In genomic region chr14:22843123-22843925, GRCh38 we compare ENCODE assay signal across 30 cellular contexts. TPM values are rescaled to one million over a fixed set of nuclear protein-coding genes. Genes with fewer than 3 reads are reported as not detected.
DNase-seq lines count a peak whose midpoint lies in the region; ATAC-seq and TF ChIP-seq lines count a peak whose summit lies in the region.
"Had no signal": no experiment of that assay in that cellular context is flagged by ENCODE, and none has a peak within 500 bp of the region (broad histone marks: within the 10 kb centered on the region; RNA-seq: fewer than 3 reads in every experiment).

No MANE protein-coding gene starts in this region.

- H3K9me3 ChIP-seq in RWPE2 (ENCODE audit: severe bottlenecking) (no peaks in the 10 kb centered on the region), esophagus squamous epithelium (no peaks in the 10 kb centered on the region), neuronal stem cell (replicated peaks in 1 of 2; ENCODE audit: control insufficient read depth in 2 of 2, insufficient read depth in 1 of 2, low read depth in 1 of 2, low read length in 2 of 2) (peaks cover 0 to 5% of the 10 kb centered on the region in 2 donors), upper lobe of right lung (no peaks in the 10 kb centered on the region)
- H3K9me3 ChIP-seq: BLaER1 treated with 17β-estradiol and CSF1 and Interleukin-3, amounts not matched to agents 10 nM and 100 nM; left lung; neutrophil; prostate gland; SK-N-SH; upper lobe of left lung had no signal

- TF ChIP-seq POLR2A in esophagus squamous epithelium (IDR thresholded peaks at IDR 0.05) = no peak

- no peak overlapping the region for H3K4me3 ChIP-seq in RWPE2 (ENCODE audit: severe bottlenecking)
- H3K4me3 ChIP-seq in esophagus squamous epithelium = no peak overlapping the region
- H3K4me3 ChIP-seq in neuronal stem cell (ENCODE audit: low read length in 2 of 2) = no peak overlapping the region
- no peak overlapping the region for H3K4me3 ChIP-seq in upper lobe of right lung
- H3K4me3 ChIP-seq: BLaER1 treated with 17β-estradiol and CSF1 and Interleukin-3, amounts not matched to agents 10 nM and 100 nM; left lung; prostate gland; upper lobe of left lung had no signal

- no peak overlapping the region for H2BK15ac ChIP-seq in neuronal stem cell (ENCODE audit: low read length)

- peak overlapping the region; percentile 33 for H2AFZ ChIP-seq in neuronal stem cell (ENCODE audit: low read length)

- no peak overlapping the region for H3K4me2 ChIP-seq in neuronal stem cell (ENCODE audit: insufficient read depth, low read length, poor library complexity, severe bottlenecking)
- H3K4me2 ChIP-seq: SK-N-SH had no signal

- peak overlapping the region; percentile 29 for H2BK5ac ChIP-seq in neuronal stem cell (ENCODE audit: low read length)

- intact Hi-C loops in esophagus squamous epithelium (cut with DNase I) = loop anchor here (10.0 kb wide), 1 partner anchor 269 kb away; no protein-coding TSS in a partner anchor
- intact Hi-C loops in upper lobe of right lung (cut with DNase I) = no loop called here

- TF ChIP-seq CTCF in RWPE2 (IDR thresholded peaks at IDR 0.05; ENCODE audit: poor library complexity, severe bottlenecking) (no peak), esophagus squamous epithelium (IDR thresholded peaks at IDR 0.05) (no peak), upper lobe of right lung (IDR thresholded peaks at IDR 0.05) (no peak)

- no peak overlapping the region for H3K14ac ChIP-seq in neuronal stem cell (ENCODE audit: low read length)

- no peak overlapping the region for H4K8ac ChIP-seq in neuronal stem cell (ENCODE audit: low read depth, low read length)

- no peak for ATAC-seq in RWPE2 (ENCODE audit: low read depth)
- no peak for ATAC-seq in upper lobe of right lung
- ATAC-seq in HG03025 (IDR thresholded peaks at IDR 0.05; ENCODE audit: low FRiP score, unreplicated experiment) = no peak
- ATAC-seq in GM21825 (IDR thresholded peaks at IDR 0.05; ENCODE audit: unreplicated experiment) = no peak
- no peak for ATAC-seq in HG03342 (IDR thresholded peaks at IDR 0.05; ENCODE audit: unreplicated experiment)
- ATAC-seq: left lung, Right ventricle myocardium inferior, WTC11 had no signal

- no peak overlapping the region for H2BK12ac ChIP-seq in neuronal stem cell (ENCODE audit: low read length)

- peaks cover 35% of the 10 kb centered on the region for H3K4me1 ChIP-seq in RWPE2 (ENCODE audit: insufficient read depth, poor library complexity, severe bottlenecking)
- peaks cover 51 to 96% (median 51%) of the 10 kb centered on the region in 3 donors for H3K4me1 ChIP-seq in esophagus squamous epithelium
- H3K4me1 ChIP-seq in neuronal stem cell (ENCODE audit: control insufficient read depth in 2 of 2, insufficient read depth in 1 of 2, low read depth in 1 of 2, low read length in 2 of 2) = peaks cover 11% of the 10 kb centered on the region in 2 donors
- peaks cover 44% of the 10 kb centered on the region for H3K4me1 ChIP-seq in upper lobe of right lung

- H4K91ac ChIP-seq in neuronal stem cell (ENCODE audit: low read depth, low read length, poor library complexity) = no peak overlapping the region

- peaks cover 82% of the 10 kb centered on the region for H3K36me3 ChIP-seq in RWPE2 (ENCODE audit: low read depth)
- peaks cover 38 to 73% (median 59%) of the 10 kb centered on the region in 3 donors for H3K36me3 ChIP-seq in esophagus squamous epithelium
- peaks cover 0 to 2% of the 10 kb centered on the region in 2 donors for H3K36me3 ChIP-seq in neuronal stem cell (replicated peaks in 1 of 2; ENCODE audit: control insufficient read depth in 2 of 2, insufficient read depth in 2 of 2, low read length in 2 of 2)
- peaks cover 60% of the 10 kb centered on the region for H3K36me3 ChIP-seq in upper lobe of right lung
- H3K36me3 ChIP-seq: neutrophil had no signal

- no peak overlapping the region for H3K4ac ChIP-seq in neuronal stem cell (ENCODE audit: low read length)

- DNase-seq in RWPE2 (ENCODE audit: low spot score) = peak; percentile 41
- no peak for DNase-seq in esophagus squamous epithelium (lab: John Stamatoyannopoulos, UW)
- DNase-seq in neuronal stem cell (ENCODE audit: low spot score) = no peak
- DNase-seq in upper lobe of right lung = no peak
- DNase-seq in activated CD8-positive, alpha-beta memory T cell treated with anti-CD3 and anti-CD28 coated beads, Interleukin-2, amount 50 U/mL, for 4 hours = no peak
- DNase-seq: activated CD4-positive, alpha-beta T cell treated with anti-CD3 and anti-CD28 coated beads, Interleukin-2, amount 10 ng/mL, durations not matched to agents 24 days and 14 days; activated gamma-delta T cell; activated T-cell treated with anti-CD3 and anti-CD28 coated beads, Interleukin-2, amount 50 U/mL, for 1 hour; COR-L47; DMS53; KBM-7; left lung; mesendoderm; NCI-H1105; NCI-H2029; NCI-H524; SK-N-SH; stimulated activated CD4-positive, alpha-beta T cell treated with anti-CD3 and anti-CD28 coated beads, Interleukin-15, amount 100 ng/mL, for 24 hours; stimulated activated CD4-positive, alpha-beta T cell treated with anti-CD3 and anti-CD28 coated beads, Interleukin-4, amount 100 ng/mL, for 4 hours; upper lobe of left lung had no signal

- H3K27ac ChIP-seq in RWPE2 (ENCODE audit: poor library complexity, severe bottlenecking) (peak overlapping the region; percentile 98), esophagus squamous epithelium (peak overlapping the region in 3 of 4 donors; percentile 40 to 99 (median 88)), neuronal stem cell (replicated peaks; ENCODE audit: low read length) (no peak overlapping the region), upper lobe of right lung (peak overlapping the region; percentile 30)
- H3K27ac ChIP-seq: BLaER1 treated with 17β-estradiol and CSF1 and Interleukin-3, amounts not matched to agents 10 nM and 100 nM; left lung; neutrophil; prostate gland had no signal

- no peak overlapping the region for H2AK5ac ChIP-seq in neuronal stem cell (ENCODE audit: low read depth, low read length)

- H3K9ac ChIP-seq in neuronal stem cell (ENCODE audit: low read depth, low read length, poor library complexity) = no peak overlapping the region
- H3K9ac ChIP-seq: SK-N-SH had no signal

- no peak overlapping the region for H3K18ac ChIP-seq in neuronal stem cell (ENCODE audit: low read length)

- WGBS in esophagus squamous epithelium, 2 donors = 77 to 83% methylated on average over 19 to 20 of the region's 21 CpGs
- no CpG with 5 or more reads among the region's 21 CpGs for WGBS in neuronal stem cell (ENCODE audit: extremely low coverage in 2 of 2, insufficient read length in 2 of 2, insufficient replicate concordance in 1 of 2), 2 donors

- no peak overlapping the region for H2BK120ac ChIP-seq in neuronal stem cell (ENCODE audit: low read depth, low read length)

- peaks cover 2% of the 10 kb centered on the region for H3K79me1 ChIP-seq in neuronal stem cell (ENCODE audit: low read depth, low read length)

- H3K23ac ChIP-seq in neuronal stem cell (ENCODE audit: low read depth, low read length, poor library complexity) = no peak overlapping the region

- no peaks in the 10 kb centered on the region for H3K27me3 ChIP-seq in RWPE2 (ENCODE audit: insufficient read depth, poor library complexity, severe bottlenecking)
- no peaks in the 10 kb centered on the region for H3K27me3 ChIP-seq in esophagus squamous epithelium
- peaks cover 0 to 4% (median 0%) of the 10 kb centered on the region in 3 experiments for H3K27me3 ChIP-seq in neuronal stem cell (ENCODE audit: control insufficient read depth in 3 of 3, insufficient read depth in 3 of 3, low read depth in 1 of 3, low read length in 3 of 3)
- no peaks in the 10 kb centered on the region for H3K27me3 ChIP-seq in upper lobe of right lung
- H3K27me3 ChIP-seq: left lung, upper lobe of left lung had no signal

RNA-seq across cellular contexts. Expression of gene MMP14, which starts 6.9 kb away (rescaled TPM):
- 100 to 1,000 TPM in 3 of 4 donors, 10 to 100 TPM in 1; 67.9 to 127 (median 102) TPM for total RNA-seq in esophagus squamous epithelium
- 34.0 TPM for polyA plus RNA-seq in neuronal stem cell (2013, experiment 1 of 2)
- 34.3 TPM for polyA plus RNA-seq in neuronal stem cell (2013, experiment 2 of 2)
- 149 TPM for total RNA-seq in upper lobe of right lung

RNA-seq across cellular contexts. Expression of gene MRPL52, which starts 13.6 kb away (rescaled TPM):
- total RNA-seq in esophagus squamous epithelium (100 to 1,000 TPM in 1 of 4 donors, 10 to 100 TPM in 3; 32.8 to 142 (median 82.1) TPM), upper lobe of right lung (58.4 TPM)
- 193 TPM for polyA plus RNA-seq in neuronal stem cell (2013, experiment 1 of 2)
- polyA plus RNA-seq in neuronal stem cell (2013, experiment 2 of 2) = 197 TPM

RNA-seq across cellular contexts. Expression of gene SLC7A7, which starts 28.1 kb away (rescaled TPM):
- total RNA-seq in esophagus squamous epithelium (10 to 100 TPM in 1 of 4 donors, 1 to 10 TPM in 2, not detected in 1; 2.5 to 12.6 (median 7.8) TPM), upper lobe of right lung (84.4 TPM)
- polyA plus RNA-seq in neuronal stem cell (2013, experiment 1 of 2) = 0.60 TPM
- polyA plus RNA-seq in neuronal stem cell (2013, experiment 2 of 2) = 0.48 TPM
- total RNA-seq: activated CD4-positive, alpha-beta T cell treated with anti-CD3 and anti-CD28 coated beads, Interleukin-2, amount 10 ng/mL, durations not matched to agents 24 days and 14 days had no signal

RNA-seq across cellular contexts. Expression of gene LRP10, which starts 28.2 kb away (rescaled TPM):
- total RNA-seq in esophagus squamous epithelium = 100 to 1,000 TPM; 111 to 314 (median 128) TPM
- 4.7 TPM for polyA plus RNA-seq in neuronal stem cell (2013, experiment 1 of 2)
- polyA plus RNA-seq in neuronal stem cell (2013, experiment 2 of 2) = 4.6 TPM
- 142 TPM for total RNA-seq in upper lobe of right lung

RNA-seq across cellular contexts. Expression of gene REM2, which starts 39.7 kb away (rescaled TPM):
- total RNA-seq in esophagus squamous epithelium (under 1 TPM; 0.19 to 0.83 (median 0.32) TPM), upper lobe of right lung (0.41 TPM)
- 1.8 TPM for polyA plus RNA-seq in neuronal stem cell (2013, experiment 1 of 2)
- 1.8 TPM for polyA plus RNA-seq in neuronal stem cell (2013, experiment 2 of 2)
- total RNA-seq: G401, HT1080, Right ventricle myocardium inferior had no signal
